ENCODE assay signal across 35 cellular contexts in the genomic region with DNA sequence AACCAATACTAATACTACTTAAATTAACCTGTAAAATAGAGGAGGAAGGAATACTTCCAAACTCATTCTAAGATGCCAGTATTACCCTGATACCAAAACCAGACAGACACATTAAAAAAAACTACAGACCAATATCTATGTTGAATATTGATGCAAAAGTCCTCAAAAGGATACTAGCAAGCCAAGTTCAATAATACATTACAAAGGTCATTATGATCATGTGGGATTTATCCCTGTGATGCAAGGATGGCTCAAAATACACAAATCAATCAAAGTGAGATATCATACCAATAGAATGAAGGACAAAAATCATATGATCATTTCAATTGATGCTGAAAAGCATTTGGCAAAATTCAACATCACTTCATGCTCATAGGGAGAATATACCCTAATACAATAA.
"Had no signal": no experiment of that assay in that cellular context is flagged by ENCODE, and none has a peak within 500 bp of the region (broad histone marks: within the 10 kb centered on the region; RNA-seq: fewer than 3 reads in every experiment).

No MANE protein-coding gene starts in this region.

- DNase-seq: activated effector memory CD4-positive, alpha-beta T cell treated with anti-CD3 and anti-CD28 coated beads, Interleukin-2, amount 50 U/mL, for 16 hours; activated effector memory CD4-positive, alpha-beta T cell treated with Interleukin-2 at 50 U/mL for 16 hours; activated gamma-delta T cell; activated gamma-delta T cell treated with Interleukin-2 at 50 U/mL for 16 hours; activated naive CD4-positive, alpha-beta T cell; activated naive CD4-positive, alpha-beta T cell treated with anti-CD3 and anti-CD28 coated beads for 36 hours; activated naive CD4-positive, alpha-beta T cell treated with anti-CD3 and anti-CD28 coated beads, Interleukin-2, amount 10 ng/mL, durations not matched to agents 7 days and 5 days; activated naive CD4-positive, alpha-beta T cell treated with anti-CD3 and anti-CD28 coated beads, Interleukin-2, amount 50 U/mL, for 16 hours; activated naive CD4-positive, alpha-beta T cell treated with Interleukin-2 at 50 U/mL for 16 hours; activated naive CD8-positive, alpha-beta T cell treated with anti-CD3 and anti-CD28 coated beads for 36 hours; activated naive CD8-positive, alpha-beta T cell treated with anti-CD3 and anti-CD28 coated beads, Interleukin-2, amount 10 ng/mL, durations not matched to agents 7 days and 5 days; activated naive CD8-positive, alpha-beta T cell treated with anti-CD3 and anti-CD28 coated beads, Interleukin-2, amount 50 U/mL, for 24 hours; activated T-cell treated with anti-CD3 and anti-CD28 coated beads for 4 hours; activated T-cell treated with anti-CD3 and anti-CD28 coated beads, Interleukin-2, amount 50 U/mL, for 1 hour; activated T-cell treated with anti-CD3 and anti-CD28 coated beads, Interleukin-2, amount 50 U/mL, for 24 hours; activated T-cell treated with anti-CD3 and anti-CD28 coated beads, Interleukin-2, amount 50 U/mL, for 4 hours; activated T-cell treated with anti-CD3 and anti-CD28 coated beads, Interleukin-2, amount 50 U/mL, for 48 hours; activated T-cell treated with anti-CD3 and anti-CD28 coated beads, Interleukin-2, amount 50 U/mL, for 72 hours; adrenal gland; amniotic stem cell; amygdala; anterior cingulate cortex; aorta; body of pancreas; brain microvascular endothelial cell; caudate nucleus; central memory CD4-positive, alpha-beta T cell; cerebellar nuclear complex had no signal

- H3K27me3 ChIP-seq: adrenal gland, ascending aorta, body of pancreas, brain microvascular endothelial cell, breast epithelium, cardiac muscle cell had no signal

- H3K27ac ChIP-seq: adrenal gland, ascending aorta, body of pancreas, brain microvascular endothelial cell, breast epithelium, cardiac muscle cell had no signal

- FAIRE-seq: astrocyte, bronchial epithelial cell had no signal

- ATAC-seq: activated naive CD4-positive, alpha-beta T cell treated with anti-CD3 and anti-CD28 coated beads, Interleukin-2, amount 50 U/mL, for 72 hours; activated naive CD8-positive, alpha-beta T cell treated with anti-CD3 and anti-CD28 coated beads, Interleukin-2, amount 50 U/mL, for 24 hours; activated T-cell treated with anti-CD3 and anti-CD28 coated beads, Interleukin-2, amount 50 U/mL, for 4 hours; activated T-cell treated with anti-CD3 and anti-CD28 coated beads, Interleukin-2, amount 50 U/mL, for 72 hours; activated T-helper 17 cell treated with anti-CD3 and anti-CD28 coated beads, Interleukin-2, amount 50 U/mL, for 72 hours; body of pancreas had no signal

- H3K9me3 ChIP-seq: adrenal gland, ascending aorta, body of pancreas, breast epithelium had no signal

- H3K4me1 ChIP-seq: adrenal gland, ascending aorta, body of pancreas, breast epithelium had no signal

- H3K4me3 ChIP-seq: adrenal gland, ascending aorta, body of pancreas, breast epithelium, cardiac muscle cell had no signal

- H3K36me3 ChIP-seq: adrenal gland, ascending aorta, brain microvascular endothelial cell, breast epithelium, cardiac muscle cell had no signal
